ENCODE assay signal across 23 cellular contexts in the genomic region with DNA sequence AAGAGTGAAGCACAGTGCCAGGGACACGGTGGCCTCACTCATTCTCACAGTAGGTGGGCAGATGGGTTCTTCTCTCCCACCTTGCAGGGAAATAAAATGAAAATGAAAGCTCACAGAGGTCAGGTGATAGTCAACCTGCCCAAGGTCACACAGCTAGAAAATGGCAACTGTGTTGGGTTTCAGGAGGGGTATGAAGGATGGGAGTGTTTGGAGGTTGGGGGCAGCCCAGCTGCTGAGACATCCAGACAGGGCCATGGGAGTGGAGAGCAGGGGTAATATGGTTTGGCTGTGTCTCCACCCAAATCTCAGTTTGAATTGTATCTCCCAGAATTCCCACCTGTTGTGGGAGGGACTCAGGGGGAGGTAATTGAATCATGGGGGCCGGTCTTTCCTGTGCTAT.
"Had no signal": no experiment of that assay in that cellular context is flagged by ENCODE, and none has a peak within 500 bp of the region (broad histone marks: within the 10 kb centered on the region; RNA-seq: fewer than 3 reads in every experiment).

No MANE protein-coding gene starts in this region.

- ATAC-seq: effector memory CD8-positive, alpha-beta T cell; esophagus mucosa; gastrocnemius medialis; heart right ventricle; left cardiac atrium; left lung; left ventricle myocardium superior; lower lobe of right lung had no signal

- H3K27me3 Mint-ChIP-seq: effector memory CD8-positive, alpha-beta T cell; naive B cell had no signal

- H3K36me3 Mint-ChIP-seq: naive B cell had no signal

- DNase-seq: colonic mucosa; cortex of kidney; effector CD8-positive, alpha-beta T cell; effector memory CD8-positive, alpha-beta T cell; endodermal cell; erythroblast; esophagus squamous epithelium; foreskin fibroblast; foreskin melanocyte; gastrocnemius medialis; glutamatergic neuron; head of caudate nucleus; heart right ventricle; hippocampal formation; left cardiac atrium; left lung; left ventricle myocardium superior; lower lobe of right lung; mesenchymal stem cell; midbrain; naive B cell had no signal

- H3K27ac Mint-ChIP-seq: dendritic cell treated with granulocyte-macrophage colony-stimulating factor and Interleukin-4, amounts not matched to agents 40 ng/mL and 50 ng/mL, for 4 days; effector memory CD8-positive, alpha-beta T cell; endodermal cell had no signal

- H3K4me3 Mint-ChIP-seq: dendritic cell treated with granulocyte-macrophage colony-stimulating factor and Interleukin-4, amounts not matched to agents 40 ng/mL and 50 ng/mL, for 4 days; effector memory CD8-positive, alpha-beta T cell; endodermal cell had no signal

- H3K4me1 Mint-ChIP-seq: endodermal cell, naive B cell had no signal
